ENCODE assay signal across 1 cellular context in the genomic region with DNA sequence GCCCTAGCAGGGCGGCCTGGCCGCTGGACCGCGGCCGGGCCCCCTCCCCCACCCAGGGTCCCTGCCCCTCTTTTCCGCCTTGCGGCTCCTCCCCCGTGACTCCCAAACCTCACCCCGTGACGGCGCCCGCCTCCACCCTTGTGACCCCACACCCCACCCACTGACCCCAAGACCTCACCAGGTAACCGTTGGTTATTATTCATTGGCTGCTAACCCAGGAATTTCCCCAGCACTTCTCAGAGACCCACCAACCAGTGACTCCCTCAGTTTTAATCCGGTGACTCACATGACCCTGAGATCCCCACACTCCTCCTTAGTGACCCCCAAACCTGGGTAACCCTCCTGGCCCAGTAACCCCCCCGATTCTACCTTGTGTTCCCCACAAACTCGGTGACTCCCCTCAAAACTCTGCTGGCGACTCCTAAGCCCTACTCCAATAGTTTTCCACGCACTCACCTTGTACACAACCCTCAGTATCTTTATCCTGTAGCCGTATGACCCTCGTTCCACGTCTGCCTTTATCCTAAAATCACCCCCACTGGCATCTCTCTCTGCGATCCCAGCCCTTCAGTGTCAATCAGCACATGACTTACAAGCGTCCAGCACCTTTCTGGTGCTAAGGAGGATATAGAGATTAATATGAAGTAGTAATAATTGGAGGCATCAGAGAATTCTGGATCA.
TF ChIP-seq lines count a peak whose summit lies in the region.

No MANE protein-coding gene starts in this region.

TF ChIP-seq in K562, 482 proteins besides CTCF, POLR2A, EP300 and RAD21 (continues in another document):
- TF ChIP-seq MBD2 (IDR thresholded peaks at IDR 0.05; ENCODE audit: borderline replicate concordance, low read depth), result no peak; the same call in 1 of the 2 replicates
- TF ChIP-seq, protein P1, sequence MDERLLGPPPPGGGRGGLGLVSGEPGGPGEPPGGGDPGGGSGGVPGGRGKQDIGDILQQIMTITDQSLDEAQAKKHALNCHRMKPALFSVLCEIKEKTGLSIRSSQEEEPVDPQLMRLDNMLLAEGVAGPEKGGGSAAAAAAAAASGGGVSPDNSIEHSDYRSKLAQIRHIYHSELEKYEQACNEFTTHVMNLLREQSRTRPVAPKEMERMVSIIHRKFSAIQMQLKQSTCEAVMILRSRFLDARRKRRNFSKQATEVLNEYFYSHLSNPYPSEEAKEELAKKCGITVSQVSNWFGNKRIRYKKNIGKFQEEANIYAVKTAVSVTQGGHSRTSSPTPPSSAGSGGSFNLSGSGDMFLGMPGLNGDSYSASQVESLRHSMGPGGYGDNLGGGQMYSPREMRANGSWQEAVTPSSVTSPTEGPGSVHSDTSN (CRISPR knock-in tag; IDR thresholded peaks at IDR 0.05; ENCODE audit: low read depth), result no peak
- TF ChIP-seq, protein P1 (tag; conservative IDR thresholded peaks at IDR 0.05; ENCODE audit: low read depth), result no peak; the same call in 1 of the 2 replicates
- TF ChIP-seq, protein P2, sequence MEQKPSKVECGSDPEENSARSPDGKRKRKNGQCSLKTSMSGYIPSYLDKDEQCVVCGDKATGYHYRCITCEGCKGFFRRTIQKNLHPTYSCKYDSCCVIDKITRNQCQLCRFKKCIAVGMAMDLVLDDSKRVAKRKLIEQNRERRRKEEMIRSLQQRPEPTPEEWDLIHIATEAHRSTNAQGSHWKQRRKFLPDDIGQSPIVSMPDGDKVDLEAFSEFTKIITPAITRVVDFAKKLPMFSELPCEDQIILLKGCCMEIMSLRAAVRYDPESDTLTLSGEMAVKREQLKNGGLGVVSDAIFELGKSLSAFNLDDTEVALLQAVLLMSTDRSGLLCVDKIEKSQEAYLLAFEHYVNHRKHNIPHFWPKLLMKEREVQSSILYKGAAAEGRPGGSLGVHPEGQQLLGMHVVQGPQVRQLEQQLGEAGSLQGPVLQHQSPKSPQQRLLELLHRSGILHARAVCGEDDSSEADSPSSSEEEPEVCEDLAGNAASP (IDR thresholded peaks at IDR 0.05), result no peak; the same call in none of the 2 replicates
- peak; percentile 20 for TF ChIP-seq ARHGAP35 (IDR thresholded peaks at IDR 0.05; ENCODE audit: partially characterized antibody)
- TF ChIP-seq SAP30 (IDR thresholded peaks at IDR 0.05; ENCODE audit: borderline replicate concordance, insufficient read depth, low read depth, low read length, poor library complexity, severe bottlenecking), result no peak
- no peak for TF ChIP-seq ZNF695 (CRISPR knock-in tag; IDR thresholded peaks at IDR 0.05)
- no peak for TF ChIP-seq HDAC3 (IDR thresholded peaks at IDR 0.05; ENCODE audit: borderline replicate concordance, partially characterized antibody)
- no peak; the same call in 1 of the 2 replicates for TF ChIP-seq CXXC5 (CRISPR knock-in tag; IDR thresholded peaks at IDR 0.05)
- no peak for TF ChIP-seq KDM1A (IDR thresholded peaks at IDR 0.05)
- no peak for TF ChIP-seq RBM34 (IDR thresholded peaks at IDR 0.05; ENCODE audit: borderline replicate concordance, insufficient read depth, low read length)
- no peak for TF ChIP-seq ZNF699 (CRISPR knock-in tag; IDR thresholded peaks at IDR 0.05; ENCODE audit: insufficient replicate concordance)
- no peak for TF ChIP-seq SAFB (IDR thresholded peaks at IDR 0.05; ENCODE audit: borderline replicate concordance, low read depth, low read length)
- TF ChIP-seq ZNF253 (CRISPR knock-in tag; conservative IDR thresholded peaks at IDR 0.05), result no peak
- TF ChIP-seq STAT5B (CRISPR knock-in tag; IDR thresholded peaks at IDR 0.05), result no peak
- TF ChIP-seq, protein P3, sequence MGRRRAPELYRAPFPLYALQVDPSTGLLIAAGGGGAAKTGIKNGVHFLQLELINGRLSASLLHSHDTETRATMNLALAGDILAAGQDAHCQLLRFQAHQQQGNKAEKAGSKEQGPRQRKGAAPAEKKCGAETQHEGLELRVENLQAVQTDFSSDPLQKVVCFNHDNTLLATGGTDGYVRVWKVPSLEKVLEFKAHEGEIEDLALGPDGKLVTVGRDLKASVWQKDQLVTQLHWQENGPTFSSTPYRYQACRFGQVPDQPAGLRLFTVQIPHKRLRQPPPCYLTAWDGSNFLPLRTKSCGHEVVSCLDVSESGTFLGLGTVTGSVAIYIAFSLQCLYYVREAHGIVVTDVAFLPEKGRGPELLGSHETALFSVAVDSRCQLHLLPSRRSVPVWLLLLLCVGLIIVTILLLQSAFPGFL (CRISPR knock-in tag; IDR thresholded peaks at IDR 0.05), result no peak
- TF ChIP-seq ZNF232 (CRISPR knock-in tag; IDR thresholded peaks at IDR 0.05), result no peak
- TF ChIP-seq MCM2 (IDR thresholded peaks at IDR 0.05; ENCODE audit: low read depth), result no peak
- TF ChIP-seq CC2D1A (IDR thresholded peaks at IDR 0.05), result no peak
- no peak; the same call in 1 of the 2 replicates for TF ChIP-seq SUPT5H (IDR thresholded peaks at IDR 0.05)
- TF ChIP-seq RBM14 (IDR thresholded peaks at IDR 0.05; ENCODE audit: borderline replicate concordance, insufficient read depth, low read depth, low read length), result no peak
- TF ChIP-seq ZNF347 (CRISPR knock-in tag; IDR thresholded peaks at IDR 0.05; ENCODE audit: low read depth), result no peak
- TF ChIP-seq, protein P4, sequence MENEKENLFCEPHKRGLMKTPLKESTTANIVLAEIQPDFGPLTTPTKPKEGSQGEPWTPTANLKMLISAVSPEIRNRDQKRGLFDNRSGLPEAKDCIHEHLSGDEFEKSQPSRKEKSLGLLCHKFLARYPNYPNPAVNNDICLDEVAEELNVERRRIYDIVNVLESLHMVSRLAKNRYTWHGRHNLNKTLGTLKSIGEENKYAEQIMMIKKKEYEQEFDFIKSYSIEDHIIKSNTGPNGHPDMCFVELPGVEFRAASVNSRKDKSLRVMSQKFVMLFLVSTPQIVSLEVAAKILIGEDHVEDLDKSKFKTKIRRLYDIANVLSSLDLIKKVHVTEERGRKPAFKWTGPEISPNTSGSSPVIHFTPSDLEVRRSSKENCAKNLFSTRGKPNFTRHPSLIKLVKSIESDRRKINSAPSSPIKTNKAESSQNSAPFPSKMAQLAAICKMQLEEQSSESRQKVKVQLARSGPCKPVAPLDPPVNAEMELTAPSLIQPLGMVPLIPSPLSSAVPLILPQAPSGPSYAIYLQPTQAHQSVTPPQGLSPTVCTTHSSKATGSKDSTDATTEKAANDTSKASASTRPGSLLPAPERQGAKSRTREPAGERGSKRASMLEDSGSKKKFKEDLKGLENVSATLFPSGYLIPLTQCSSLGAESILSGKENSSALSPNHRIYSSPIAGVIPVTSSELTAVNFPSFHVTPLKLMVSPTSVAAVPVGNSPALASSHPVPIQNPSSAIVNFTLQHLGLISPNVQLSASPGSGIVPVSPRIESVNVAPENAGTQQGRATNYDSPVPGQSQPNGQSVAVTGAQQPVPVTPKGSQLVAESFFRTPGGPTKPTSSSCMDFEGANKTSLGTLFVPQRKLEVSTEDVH (IDR thresholded peaks at IDR 0.05; ENCODE audit: low read depth, partially characterized antibody), result peak; percentile 70
- TF ChIP-seq HIVEP1 (CRISPR knock-in tag; IDR thresholded peaks at IDR 0.05), result no peak
- peak; percentile 21; the same call in 1 of the 2 replicates for TF ChIP-seq ARID2 (IDR thresholded peaks at IDR 0.05)
- TF ChIP-seq, protein P5, sequence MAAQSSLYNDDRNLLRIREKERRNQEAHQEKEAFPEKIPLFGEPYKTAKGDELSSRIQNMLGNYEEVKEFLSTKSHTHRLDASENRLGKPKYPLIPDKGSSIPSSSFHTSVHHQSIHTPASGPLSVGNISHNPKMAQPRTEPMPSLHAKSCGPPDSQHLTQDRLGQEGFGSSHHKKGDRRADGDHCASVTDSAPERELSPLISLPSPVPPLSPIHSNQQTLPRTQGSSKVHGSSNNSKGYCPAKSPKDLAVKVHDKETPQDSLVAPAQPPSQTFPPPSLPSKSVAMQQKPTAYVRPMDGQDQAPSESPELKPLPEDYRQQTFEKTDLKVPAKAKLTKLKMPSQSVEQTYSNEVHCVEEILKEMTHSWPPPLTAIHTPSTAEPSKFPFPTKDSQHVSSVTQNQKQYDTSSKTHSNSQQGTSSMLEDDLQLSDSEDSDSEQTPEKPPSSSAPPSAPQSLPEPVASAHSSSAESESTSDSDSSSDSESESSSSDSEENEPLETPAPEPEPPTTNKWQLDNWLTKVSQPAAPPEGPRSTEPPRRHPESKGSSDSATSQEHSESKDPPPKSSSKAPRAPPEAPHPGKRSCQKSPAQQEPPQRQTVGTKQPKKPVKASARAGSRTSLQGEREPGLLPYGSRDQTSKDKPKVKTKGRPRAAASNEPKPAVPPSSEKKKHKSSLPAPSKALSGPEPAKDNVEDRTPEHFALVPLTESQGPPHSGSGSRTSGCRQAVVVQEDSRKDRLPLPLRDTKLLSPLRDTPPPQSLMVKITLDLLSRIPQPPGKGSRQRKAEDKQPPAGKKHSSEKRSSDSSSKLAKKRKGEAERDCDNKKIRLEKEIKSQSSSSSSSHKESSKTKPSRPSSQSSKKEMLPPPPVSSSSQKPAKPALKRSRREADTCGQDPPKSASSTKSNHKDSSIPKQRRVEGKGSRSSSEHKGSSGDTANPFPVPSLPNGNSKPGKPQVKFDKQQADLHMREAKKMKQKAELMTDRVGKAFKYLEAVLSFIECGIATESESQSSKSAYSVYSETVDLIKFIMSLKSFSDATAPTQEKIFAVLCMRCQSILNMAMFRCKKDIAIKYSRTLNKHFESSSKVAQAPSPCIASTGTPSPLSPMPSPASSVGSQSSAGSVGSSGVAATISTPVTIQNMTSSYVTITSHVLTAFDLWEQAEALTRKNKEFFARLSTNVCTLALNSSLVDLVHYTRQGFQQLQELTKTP (IDR thresholded peaks at IDR 0.05; ENCODE audit: low read depth in 1 of 2, partially characterized antibody in 2 of 2), result peak; percentile 51 to 68
- TF ChIP-seq, protein P6, sequence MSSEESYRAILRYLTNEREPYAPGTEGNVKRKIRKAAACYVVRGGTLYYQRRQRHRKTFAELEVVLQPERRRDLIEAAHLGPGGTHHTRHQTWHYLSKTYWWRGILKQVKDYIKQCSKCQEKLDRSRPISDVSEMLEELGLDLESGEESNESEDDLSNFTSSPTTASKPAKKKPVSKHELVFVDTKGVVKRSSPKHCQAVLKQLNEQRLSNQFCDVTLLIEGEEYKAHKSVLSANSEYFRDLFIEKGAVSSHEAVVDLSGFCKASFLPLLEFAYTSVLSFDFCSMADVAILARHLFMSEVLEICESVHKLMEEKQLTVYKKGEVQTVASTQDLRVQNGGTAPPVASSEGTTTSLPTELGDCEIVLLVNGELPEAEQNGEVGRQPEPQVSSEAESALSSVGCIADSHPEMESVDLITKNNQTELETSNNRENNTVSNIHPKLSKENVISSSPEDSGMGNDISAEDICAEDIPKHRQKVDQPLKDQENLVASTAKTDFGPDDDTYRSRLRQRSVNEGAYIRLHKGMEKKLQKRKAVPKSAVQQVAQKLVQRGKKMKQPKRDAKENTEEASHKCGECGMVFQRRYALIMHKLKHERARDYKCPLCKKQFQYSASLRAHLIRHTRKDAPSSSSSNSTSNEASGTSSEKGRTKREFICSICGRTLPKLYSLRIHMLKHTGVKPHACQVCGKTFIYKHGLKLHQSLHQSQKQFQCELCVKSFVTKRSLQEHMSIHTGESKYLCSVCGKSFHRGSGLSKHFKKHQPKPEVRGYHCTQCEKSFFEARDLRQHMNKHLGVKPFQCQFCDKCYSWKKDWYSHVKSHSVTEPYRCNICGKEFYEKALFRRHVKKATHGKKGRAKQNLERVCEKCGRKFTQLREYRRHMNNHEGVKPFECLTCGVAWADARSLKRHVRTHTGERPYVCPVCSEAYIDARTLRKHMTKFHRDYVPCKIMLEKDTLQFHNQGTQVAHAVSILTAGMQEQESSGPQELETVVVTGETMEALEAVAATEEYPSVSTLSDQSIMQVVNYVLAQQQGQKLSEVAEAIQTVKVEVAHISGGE (CRISPR knock-in tag; IDR thresholded peaks at IDR 0.05), result no peak
- TF ChIP-seq NCOR1 (IDR thresholded peaks at IDR 0.05), result no peak
- TF ChIP-seq ZNF212 (CRISPR knock-in tag; IDR thresholded peaks at IDR 0.05), result no peak
- TF ChIP-seq, protein P7, sequence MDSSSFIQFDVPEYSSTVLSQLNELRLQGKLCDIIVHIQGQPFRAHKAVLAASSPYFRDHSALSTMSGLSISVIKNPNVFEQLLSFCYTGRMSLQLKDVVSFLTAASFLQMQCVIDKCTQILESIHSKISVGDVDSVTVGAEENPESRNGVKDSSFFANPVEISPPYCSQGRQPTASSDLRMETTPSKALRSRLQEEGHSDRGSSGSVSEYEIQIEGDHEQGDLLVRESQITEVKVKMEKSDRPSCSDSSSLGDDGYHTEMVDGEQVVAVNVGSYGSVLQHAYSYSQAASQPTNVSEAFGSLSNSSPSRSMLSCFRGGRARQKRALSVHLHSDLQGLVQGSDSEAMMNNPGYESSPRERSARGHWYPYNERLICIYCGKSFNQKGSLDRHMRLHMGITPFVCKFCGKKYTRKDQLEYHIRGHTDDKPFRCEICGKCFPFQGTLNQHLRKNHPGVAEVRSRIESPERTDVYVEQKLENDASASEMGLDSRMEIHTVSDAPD (CRISPR knock-in tag; IDR thresholded peaks at IDR 0.05), result no peak
- TF ChIP-seq, protein P8, sequence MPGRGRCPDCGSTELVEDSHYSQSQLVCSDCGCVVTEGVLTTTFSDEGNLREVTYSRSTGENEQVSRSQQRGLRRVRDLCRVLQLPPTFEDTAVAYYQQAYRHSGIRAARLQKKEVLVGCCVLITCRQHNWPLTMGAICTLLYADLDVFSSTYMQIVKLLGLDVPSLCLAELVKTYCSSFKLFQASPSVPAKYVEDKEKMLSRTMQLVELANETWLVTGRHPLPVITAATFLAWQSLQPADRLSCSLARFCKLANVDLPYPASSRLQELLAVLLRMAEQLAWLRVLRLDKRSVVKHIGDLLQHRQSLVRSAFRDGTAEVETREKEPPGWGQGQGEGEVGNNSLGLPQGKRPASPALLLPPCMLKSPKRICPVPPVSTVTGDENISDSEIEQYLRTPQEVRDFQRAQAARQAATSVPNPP (IDR thresholded peaks at IDR 0.05; ENCODE audit: borderline replicate concordance, insufficient read depth, insufficient read length), result no peak
- no peak; the same call in 1 of the 2 replicates for TF ChIP-seq FOXM1 (IDR thresholded peaks at IDR 0.05; ENCODE audit: low read depth)
- TF ChIP-seq FOXM1 (CRISPR knock-in tag; IDR thresholded peaks at IDR 0.05; ENCODE audit: low read depth), result no peak
- 0 out of 2 replicates have a peak, but pooled peaks have one; percentile 38 for TF ChIP-seq KHSRP (IDR thresholded peaks at IDR 0.05)
- TF ChIP-seq, protein P9, sequence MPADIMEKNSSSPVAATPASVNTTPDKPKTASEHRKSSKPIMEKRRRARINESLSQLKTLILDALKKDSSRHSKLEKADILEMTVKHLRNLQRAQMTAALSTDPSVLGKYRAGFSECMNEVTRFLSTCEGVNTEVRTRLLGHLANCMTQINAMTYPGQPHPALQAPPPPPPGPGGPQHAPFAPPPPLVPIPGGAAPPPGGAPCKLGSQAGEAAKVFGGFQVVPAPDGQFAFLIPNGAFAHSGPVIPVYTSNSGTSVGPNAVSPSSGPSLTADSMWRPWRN (IDR thresholded peaks at IDR 0.05; ENCODE audit: low read depth), result no peak
- no peak for TF ChIP-seq BMI1 (IDR thresholded peaks at IDR 0.05; ENCODE audit: low read length)
- TF ChIP-seq TEAD2 (tag; IDR thresholded peaks at IDR 0.05), result no peak
- peak; percentile 75; the same call in 1 of the 2 replicates for TF ChIP-seq ZNF583 (CRISPR knock-in tag; IDR thresholded peaks at IDR 0.05)
- TF ChIP-seq NBN (IDR thresholded peaks at IDR 0.05; ENCODE audit: low read depth), result 0 out of 2 replicates have a peak, but pooled peaks have one; percentile 35
